1 cellular context compared by ENCODE assay signal in the genomic region with DNA sequence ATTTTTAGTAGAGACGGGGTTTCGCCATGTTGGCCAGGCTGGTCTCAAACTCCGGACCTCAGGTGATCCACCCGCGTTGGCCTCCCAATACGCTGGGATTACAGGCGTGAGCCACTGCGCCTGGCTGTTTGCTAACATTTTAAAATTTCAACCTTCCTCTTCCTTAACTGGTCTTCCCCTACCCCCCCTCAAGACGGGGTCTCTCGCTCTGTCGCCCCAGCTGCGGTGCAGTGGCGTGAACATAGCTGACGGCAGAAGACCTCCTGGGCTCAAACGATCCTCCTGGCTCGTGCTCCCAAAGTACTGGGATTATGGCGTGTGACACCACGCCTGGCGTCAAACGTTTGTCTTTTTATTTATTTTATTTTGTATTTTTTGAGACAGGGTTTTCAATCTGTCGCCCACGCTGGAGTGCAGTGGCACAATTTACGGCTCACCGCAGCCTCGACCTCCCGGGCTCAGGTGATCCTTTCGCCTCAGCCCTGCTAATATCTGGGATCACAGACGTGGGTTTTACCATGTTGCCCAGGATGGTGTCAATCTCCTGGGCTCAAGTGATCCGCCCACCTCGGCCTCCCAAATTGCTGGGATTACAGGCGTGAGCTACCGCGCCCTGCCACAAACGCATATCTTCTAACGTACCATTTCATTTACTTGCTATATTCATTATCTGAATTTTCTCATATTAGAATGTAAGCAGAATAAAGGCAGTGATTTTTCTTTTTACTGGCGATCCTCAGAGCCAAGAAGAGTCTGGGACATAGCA.
A peak's percentile ranks its signal among the peaks of the same experiment; 100 is the strongest.
TF ChIP-seq lines count a peak whose summit lies in the region.

No MANE protein-coding gene starts in this region.

TF ChIP-seq in K562, 482 proteins besides CTCF, POLR2A, EP300 and RAD21:
- TF ChIP-seq KDM1A (IDR thresholded peaks at IDR 0.05), result peak; percentile 54 to 77; a peak in 3 of 4 replicates
- no peak for TF ChIP-seq ZNF668 (CRISPR knock-in tag; IDR thresholded peaks at IDR 0.05)
- TF ChIP-seq PHF21A (IDR thresholded peaks at IDR 0.05; ENCODE audit: borderline replicate concordance, low read depth), result peak; percentile 90
- no peak for TF ChIP-seq CEBPZ (IDR thresholded peaks at IDR 0.05; ENCODE audit: borderline replicate concordance, low read depth, low read length)
- no peak for TF ChIP-seq CCNT2 (IDR thresholded peaks at IDR 0.05; ENCODE audit: borderline replicate concordance, extremely low read depth, insufficient read length, low read depth, low read length)
- no peak for TF ChIP-seq HMGXB4 (CRISPR knock-in tag; IDR thresholded peaks at IDR 0.05)
- no peak for TF ChIP-seq NELFE (IDR thresholded peaks at IDR 0.05; ENCODE audit: insufficient read depth, insufficient read length)
- TF ChIP-seq ZC3H4 (CRISPR knock-in tag; IDR thresholded peaks at IDR 0.05; ENCODE audit: borderline replicate concordance), result no peak
- TF ChIP-seq, protein P1, sequence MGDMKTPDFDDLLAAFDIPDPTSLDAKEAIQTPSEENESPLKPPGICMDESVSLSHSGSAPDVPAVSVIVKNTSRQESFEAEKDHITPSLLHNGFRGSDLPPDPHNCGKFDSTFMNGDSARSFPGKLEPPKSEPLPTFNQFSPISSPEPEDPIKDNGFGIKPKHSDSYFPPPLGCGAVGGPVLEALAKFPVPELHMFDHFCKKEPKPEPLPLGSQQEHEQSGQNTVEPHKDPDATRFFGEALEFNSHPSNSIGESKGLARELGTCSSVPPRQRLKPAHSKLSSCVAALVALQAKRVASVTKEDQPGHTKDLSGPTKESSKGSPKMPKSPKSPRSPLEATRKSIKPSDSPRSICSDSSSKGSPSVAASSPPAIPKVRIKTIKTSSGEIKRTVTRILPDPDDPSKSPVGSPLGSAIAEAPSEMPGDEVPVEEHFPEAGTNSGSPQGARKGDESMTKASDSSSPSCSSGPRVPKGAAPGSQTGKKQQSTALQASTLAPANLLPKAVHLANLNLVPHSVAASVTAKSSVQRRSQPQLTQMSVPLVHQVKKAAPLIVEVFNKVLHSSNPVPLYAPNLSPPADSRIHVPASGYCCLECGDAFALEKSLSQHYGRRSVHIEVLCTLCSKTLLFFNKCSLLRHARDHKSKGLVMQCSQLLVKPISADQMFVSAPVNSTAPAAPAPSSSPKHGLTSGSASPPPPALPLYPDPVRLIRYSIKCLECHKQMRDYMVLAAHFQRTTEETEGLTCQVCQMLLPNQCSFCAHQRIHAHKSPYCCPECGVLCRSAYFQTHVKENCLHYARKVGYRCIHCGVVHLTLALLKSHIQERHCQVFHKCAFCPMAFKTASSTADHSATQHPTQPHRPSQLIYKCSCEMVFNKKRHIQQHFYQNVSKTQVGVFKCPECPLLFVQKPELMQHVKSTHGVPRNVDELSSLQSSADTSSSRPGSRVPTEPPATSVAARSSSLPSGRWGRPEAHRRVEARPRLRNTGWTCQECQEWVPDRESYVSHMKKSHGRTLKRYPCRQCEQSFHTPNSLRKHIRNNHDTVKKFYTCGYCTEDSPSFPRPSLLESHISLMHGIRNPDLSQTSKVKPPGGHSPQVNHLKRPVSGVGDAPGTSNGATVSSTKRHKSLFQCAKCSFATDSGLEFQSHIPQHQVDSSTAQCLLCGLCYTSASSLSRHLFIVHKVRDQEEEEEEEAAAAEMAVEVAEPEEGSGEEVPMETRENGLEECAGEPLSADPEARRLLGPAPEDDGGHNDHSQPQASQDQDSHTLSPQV (IDR thresholded peaks at IDR 0.05), result 0 out of 2 replicates have a peak, but pooled peaks have one; percentile 26
- TF ChIP-seq TCF15 (CRISPR knock-in tag; IDR thresholded peaks at IDR 0.05), result no peak
- TF ChIP-seq MYNN (IDR thresholded peaks at IDR 0.05), result no peak
- no peak for TF ChIP-seq MYNN (CRISPR knock-in tag; IDR thresholded peaks at IDR 0.05)
- TF ChIP-seq ZNF717 (CRISPR knock-in tag; IDR thresholded peaks at IDR 0.05), result no peak
- TF ChIP-seq, protein P2, sequence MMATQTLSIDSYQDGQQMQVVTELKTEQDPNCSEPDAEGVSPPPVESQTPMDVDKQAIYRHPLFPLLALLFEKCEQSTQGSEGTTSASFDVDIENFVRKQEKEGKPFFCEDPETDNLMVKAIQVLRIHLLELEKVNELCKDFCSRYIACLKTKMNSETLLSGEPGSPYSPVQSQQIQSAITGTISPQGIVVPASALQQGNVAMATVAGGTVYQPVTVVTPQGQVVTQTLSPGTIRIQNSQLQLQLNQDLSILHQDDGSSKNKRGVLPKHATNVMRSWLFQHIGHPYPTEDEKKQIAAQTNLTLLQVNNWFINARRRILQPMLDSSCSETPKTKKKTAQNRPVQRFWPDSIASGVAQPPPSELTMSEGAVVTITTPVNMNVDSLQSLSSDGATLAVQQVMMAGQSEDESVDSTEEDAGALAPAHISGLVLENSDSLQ (IDR thresholded peaks at IDR 0.05), result peak; percentile 59
